In the genomic region with DNA sequence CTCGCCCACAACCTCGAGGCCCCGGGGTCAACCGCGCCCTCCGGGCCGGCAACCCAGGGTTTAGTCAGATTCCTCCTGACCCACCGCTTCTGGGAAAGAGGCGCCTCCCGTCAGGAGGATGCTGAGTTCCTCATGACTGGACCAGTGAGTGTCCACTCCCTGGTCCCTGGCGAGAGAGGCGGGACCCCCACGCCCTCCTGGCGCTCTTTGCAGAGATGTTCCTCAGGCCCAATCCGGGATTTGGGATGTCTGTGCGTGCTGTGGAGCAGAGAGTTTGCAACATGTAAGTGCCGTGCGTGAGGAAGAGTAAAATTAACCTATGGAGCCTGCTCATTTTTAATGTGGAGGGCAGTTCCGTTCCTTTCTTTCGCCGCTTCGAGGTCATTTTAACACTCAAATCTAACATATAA, we compare ENCODE assay signal across 8 cellular contexts. TPM values are rescaled to one million over a fixed set of nuclear protein-coding genes. Genes with fewer than 3 reads are reported as not detected.
DNase-seq lines count a peak whose midpoint lies in the region; ATAC-seq and TF ChIP-seq lines count a peak whose summit lies in the region.

No MANE protein-coding gene starts in this region.

- peak overlapping the region; percentile 98 for H3K4me3 Mint-ChIP-seq in MCF 10A (ENCODE audit: unreplicated experiment)

- H3K9me3 Mint-ChIP-seq in MCF 10A (ENCODE audit: unreplicated experiment): peaks cover 16% of the 10 kb centered on the region

- H3K36me3 ChIP-seq in suprapubic skin: peaks cover 4% of the 10 kb centered on the region

- no peaks in the 10 kb centered on the region for H3K9me3 ChIP-seq in suprapubic skin

- no peak for TF ChIP-seq POLR2A in NB4 (IDR thresholded peaks at IDR 0.05; ENCODE audit: extremely low read depth, insufficient read length)
- no peak for TF ChIP-seq POLR2A in suprapubic skin (IDR thresholded peaks at IDR 0.05)

- H3K27me3 Mint-ChIP-seq in MCF 10A (ENCODE audit: insufficient read depth, unreplicated experiment): no peaks in the 10 kb centered on the region

- peaks cover 24% of the 10 kb centered on the region for H3K36me3 Mint-ChIP-seq in MCF 10A (ENCODE audit: insufficient read depth, unreplicated experiment)

- H3K4me1 Mint-ChIP-seq in MCF 10A (ENCODE audit: insufficient read depth, unreplicated experiment): peaks cover 9% of the 10 kb centered on the region

- H3K27ac ChIP-seq in layer of hippocampus (ENCODE audit: low read depth, low read length) (peak overlapping the region; percentile 95), suprapubic skin (peak overlapping the region; percentile 93)

- H3K27ac Mint-ChIP-seq in MCF 10A (ENCODE audit: low read depth, unreplicated experiment): peak overlapping the region; percentile 94

- ATAC-seq in GM19395 (IDR thresholded peaks at IDR 0.05; ENCODE audit: unreplicated experiment) (no peak), GM21360 (IDR thresholded peaks at IDR 0.05; ENCODE audit: unreplicated experiment) (no peak)

- intact Hi-C loops in MCF 10A (cut with micrococcal nuclease): loop anchor here (5.0 kb wide), 1 partner anchor 61 kb away; no protein-coding TSS in a partner anchor

- TF ChIP-seq CTCF in NB4 (IDR thresholded peaks at IDR 0.05; ENCODE audit: low read depth, low read length) (no peak), MCF 10A (IDR thresholded peaks at IDR 0.05; ENCODE audit: unreplicated experiment) (no peak), suprapubic skin (IDR thresholded peaks at IDR 0.05) (no peak)

- CTCF ChIA-PET in MCF 10A (lab: Yijun Ruan, JAX) (interaction anchor here (0.7 kb wide), 1 partner anchor 15 kb away, joined by 3 read pairs; no protein-coding TSS in a partner anchor), HEK293T (lab: Yijun Ruan, JAX) (no interaction called here)

- POLR2A ChIA-PET in MCF 10A (lab: Yijun Ruan, JAX): interaction anchor here (0.9 to 2.7 kb wide), 10 partner anchors 14 to 170 kb away, joined by 3 to 59 read pairs (median 4); a partner anchor contains a TSS
- POLR2A ChIA-PET in HEK293T (lab: Yijun Ruan, JAX): interaction anchor here (0.9 to 1.4 kb wide), 6 partner anchors 15 to 102 kb away, joined by 4 to 14 read pairs (median 5); a partner anchor contains a TSS

- WGBS in suprapubic skin: 1% methylated on average over 20 of the region's 22 CpGs

- H3K4me1 ChIP-seq in suprapubic skin: peaks cover 24% of the 10 kb centered on the region

- no peaks in the 10 kb centered on the region for H3K27me3 ChIP-seq in layer of hippocampus (ENCODE audit: control insufficient read depth, insufficient read depth, low read length)
- no peaks in the 10 kb centered on the region for H3K27me3 ChIP-seq in suprapubic skin

- H3K4me3 ChIP-seq in NB4 (ENCODE audit: low read depth, low read length): peak overlapping the region; percentile 90
- H3K4me3 ChIP-seq in suprapubic skin: peak overlapping the region; percentile 85

- TSS peak; percentile 77 for BruUV-seq in MCF 10A (replicated peaks; lab: Mats Ljungman, UMichigan)

- no peak for TF ChIP-seq EP300 in suprapubic skin (IDR thresholded peaks at IDR 0.05)

- DNase-seq in COR-L47 (lab: John Stamatoyannopoulos, UW) (peak; percentile 34), NB4 (ENCODE audit: low read depth) (no peak), MCF 10A (ENCODE audit: unreplicated experiment) (peak; percentile 77), suprapubic skin (ENCODE audit: low spot score in 2 of 2) (peak in 1 of 2 donors; percentile 91), HEK293T (ENCODE audit: extremely low spot score) (no peak)

TF ChIP-seq in HEK293T, 16 proteins besides CTCF, POLR2A, EP300 and RAD21:
- TF ChIP-seq L3MBTL2 (conservative IDR thresholded peaks at IDR 0.05) (no peak), ARNT (IDR thresholded peaks at IDR 0.05) (no peak), FOXM1 (IDR thresholded peaks at IDR 0.05; ENCODE audit: borderline replicate concordance) (no peak), BHLHE40 (IDR thresholded peaks at IDR 0.05; ENCODE audit: borderline replicate concordance) (no peak), CTBP1 (IDR thresholded peaks at IDR 0.05; ENCODE audit: borderline replicate concordance) (no peak)

RNA-seq across cellular contexts. Expression of a gene that starts 0.8 kb away (rescaled TPM):
- total RNA-seq in MCF 10A (2022) (50.9 and 61.7 TPM in 2 replicates), suprapubic skin (10 to 100 TPM; 20.6 to 28.7 (median 24.3) TPM)

Comparison
In these comparisons a context has a peak if more than half of its experiments do, and no peak if none do; other contexts are left out.
1. DNase-seq: peak in COR-L47 (single experiment) and MCF 10A (single experiment); none in NB4 (single experiment) and HEK293T (single experiment).